ENCODE assay signal across 13 cellular contexts in the genomic region with DNA sequence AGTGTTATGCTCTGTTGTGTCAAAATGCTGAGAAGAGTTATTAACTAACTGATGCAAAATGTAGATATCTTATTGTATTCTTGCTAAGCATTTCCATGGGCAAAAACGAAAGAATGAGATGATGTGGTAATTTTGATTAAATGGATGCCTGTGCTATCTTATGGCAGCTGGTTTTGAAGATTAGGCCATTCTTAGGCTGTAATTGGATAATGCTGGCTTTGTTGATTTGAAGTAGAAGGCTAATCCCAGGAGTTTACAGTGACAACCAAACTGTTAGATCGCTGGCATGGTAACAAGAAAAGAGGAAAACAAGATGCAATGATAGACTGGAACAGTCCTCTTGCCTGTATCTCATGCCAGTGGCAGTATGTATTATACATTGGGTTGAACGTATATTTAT.
DNase-seq lines count a peak whose midpoint lies in the region; TF ChIP-seq lines count a peak whose summit lies in the region.
"Had no signal": no experiment of that assay in that cellular context is flagged by ENCODE, and none has a peak within 500 bp of the region (broad histone marks: within the 10 kb centered on the region; RNA-seq: fewer than 3 reads in every experiment).

No MANE protein-coding gene starts in this region.

- peak; percentile 19 for DNase-seq in DMS53 (lab: John Stamatoyannopoulos, UW)
- DNase-seq in DMS53 treated with DMSO at 0.1 percent for 48 hours (lab: John Stamatoyannopoulos, UW; ENCODE audit: unreplicated experiment), result no peak
- peak; percentile 16 for DNase-seq in RPMI7951 (ENCODE audit: low read depth)
- peak; percentile 69 to 92 for DNase-seq in erythroblast (lab: John Stamatoyannopoulos, UW)
- DNase-seq in retinal pigment epithelial cell (ENCODE audit: low read depth), result peak; percentile 77
- no peak for DNase-seq in activated CD4-positive, alpha-beta T cell treated with anti-CD3 and anti-CD28 coated beads, Interleukin-2, amount 50 U/mL, for 1 hour
- no peak for DNase-seq in NCI-H526 (lab: John Stamatoyannopoulos, UW)
- DNase-seq in glomerular visceral epithelial cell (ENCODE audit: extremely low spot score), result no peak
- DNase-seq: left ventricle myocardium inferior, NCI-H2029 treated with DMSO at 0.1 percent for 48 hours, substantia nigra had no signal

- no peak for TF ChIP-seq POLR2A in erythroblast (IDR thresholded peaks at IDR 0.05; ENCODE audit: low read length)

- H3K4me3 ChIP-seq in retinal pigment epithelial cell (ENCODE audit: low read length), result no peak overlapping the region
- H3K4me3 ChIP-seq: coronary artery, left ventricle myocardium inferior, SJSA1 had no signal

- no peak for TF ChIP-seq CTCF in retinal pigment epithelial cell (conservative IDR thresholded peaks at IDR 0.05; ENCODE audit: low read depth, low read length)

Comparison
In these comparisons a context has a peak if more than half of its experiments do, and no peak if none do; other contexts are left out.
1. DNase-seq: peak in DMS53 (single experiment), RPMI7951 (single experiment), erythroblast (2 of 2) and retinal pigment epithelial cell (single experiment); none in DMS53 treated with DMSO at 0.1 percent for 48 hours (single experiment), activated CD4-positive, alpha-beta T cell treated with anti-CD3 and anti-CD28 coated beads, Interleukin-2, amount 50 U/mL, for 1 hour (single experiment), NCI-H526 (0 of 2) and glomerular visceral epithelial cell (single experiment).